ENCODE assay signal across 36 cellular contexts in the genomic region with DNA sequence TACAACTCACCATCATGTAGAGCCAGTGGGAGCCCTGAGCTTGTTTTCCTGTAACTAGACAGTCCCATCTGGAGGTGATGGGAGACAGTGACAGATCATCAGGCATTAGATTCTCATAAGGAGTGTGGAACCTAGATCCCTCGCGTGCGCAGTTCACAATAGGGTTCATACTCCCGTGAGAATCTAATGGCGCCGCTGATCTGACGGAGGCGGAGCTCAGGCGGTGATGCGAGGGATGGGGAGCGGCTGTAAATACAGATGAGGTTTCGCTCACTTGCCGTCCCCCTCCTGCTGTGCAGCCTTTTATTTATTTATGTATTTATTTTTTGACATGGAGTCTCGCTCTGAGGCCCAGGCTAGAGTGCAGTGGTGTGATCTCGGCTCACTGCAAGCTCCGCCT.
"Had no signal": no experiment of that assay in that cellular context is flagged by ENCODE, and none has a peak within 500 bp of the region (broad histone marks: within the 10 kb centered on the region; RNA-seq: fewer than 3 reads in every experiment).

No MANE protein-coding gene starts in this region.

- H3K27ac ChIP-seq: adrenal gland, ascending aorta, brain microvascular endothelial cell, breast epithelium, cardiac muscle cell had no signal

- H3K4me1 ChIP-seq: adrenal gland, breast epithelium had no signal

- H3K4me3 ChIP-seq: adrenal gland, ascending aorta, body of pancreas, breast epithelium, cardiac muscle cell had no signal

- ATAC-seq: activated naive CD4-positive, alpha-beta T cell treated with anti-CD3 and anti-CD28 coated beads, Interleukin-2, amount 50 U/mL, for 72 hours; activated naive CD8-positive, alpha-beta T cell treated with anti-CD3 and anti-CD28 coated beads, Interleukin-2, amount 50 U/mL, for 24 hours; activated T-cell treated with anti-CD3 and anti-CD28 coated beads, Interleukin-2, amount 50 U/mL, for 4 hours; activated T-cell treated with anti-CD3 and anti-CD28 coated beads, Interleukin-2, amount 50 U/mL, for 72 hours; activated T-helper 17 cell treated with anti-CD3 and anti-CD28 coated beads, Interleukin-2, amount 50 U/mL, for 72 hours had no signal

- H3K9me3 ChIP-seq: adrenal gland, ascending aorta, body of pancreas, breast epithelium had no signal

- H3K27me3 Mint-ChIP-seq: activated naive CD4-positive, alpha-beta T cell treated with anti-CD3 and anti-CD28 coated beads, Interleukin-2, amount 10 ng/mL, durations not matched to agents 7 days and 5 days; activated naive CD4-positive, alpha-beta T cell treated with anti-CD3 and anti-CD28 coated beads, Interleukin-2, amount 50 U/mL, for 24 hours; activated naive CD8-positive, alpha-beta T cell; activated naive CD8-positive, alpha-beta T cell treated with anti-CD3 and anti-CD28 coated beads for 36 hours; activated naive CD8-positive, alpha-beta T cell treated with anti-CD3 and anti-CD28 coated beads, Interleukin-2, amount 10 ng/mL, durations not matched to agents 7 days and 5 days; activated naive CD8-positive, alpha-beta T cell treated with anti-CD3 and anti-CD28 coated beads, Interleukin-2, amount 50 U/mL, for 24 hours; activated T-cell treated with anti-CD3 and anti-CD28 coated beads, Interleukin-2, amount 50 U/mL, for 24 hours; activated T-helper 17 cell treated with anti-CD3 and anti-CD28 coated beads, Interleukin-2, amount 50 U/mL, for 72 hours had no signal

- H3K4me3 Mint-ChIP-seq: activated naive CD4-positive, alpha-beta T cell treated with anti-CD3 and anti-CD28 coated beads for 36 hours; activated naive CD4-positive, alpha-beta T cell treated with anti-CD3 and anti-CD28 coated beads, Interleukin-2, amount 10 ng/mL, durations not matched to agents 7 days and 5 days; activated naive CD4-positive, alpha-beta T cell treated with anti-CD3 and anti-CD28 coated beads, Interleukin-2, amount 50 U/mL, for 24 hours; activated naive CD8-positive, alpha-beta T cell; activated naive CD8-positive, alpha-beta T cell treated with anti-CD3 and anti-CD28 coated beads for 36 hours; activated naive CD8-positive, alpha-beta T cell treated with anti-CD3 and anti-CD28 coated beads, Interleukin-2, amount 10 ng/mL, durations not matched to agents 7 days and 5 days; activated naive CD8-positive, alpha-beta T cell treated with anti-CD3 and anti-CD28 coated beads, Interleukin-2, amount 50 U/mL, for 24 hours; activated T-cell treated with anti-CD3 and anti-CD28 coated beads, Interleukin-2, amount 50 U/mL, for 24 hours; activated T-cell treated with anti-CD3 and anti-CD28 coated beads, Interleukin-2, amount 50 U/mL, for 4 hours; activated T-cell treated with anti-CD3 and anti-CD28 coated beads, Interleukin-2, amount 50 U/mL, for 72 hours; activated T-helper 1 cell treated with anti-CD3 and anti-CD28 coated beads, Interleukin-12 subunit alpha, Interleukin-12 subunit beta, Interleukin-2, Interleukin-4 antibody, amounts not matched to agents 30 ng/mL and 10 ng/mL and 1 ng/mL, durations not matched to agents 14 hours and 24 hours and 36 hours; activated T-helper 17 cell treated with anti-CD3 and anti-CD28 coated beads, Interleukin-2, amount 50 U/mL, for 72 hours; brain had no signal

- H3K27ac Mint-ChIP-seq: activated naive CD4-positive, alpha-beta T cell treated with anti-CD3 and anti-CD28 coated beads for 36 hours; activated naive CD4-positive, alpha-beta T cell treated with anti-CD3 and anti-CD28 coated beads, Interleukin-2, amount 10 ng/mL, durations not matched to agents 7 days and 5 days; activated naive CD4-positive, alpha-beta T cell treated with anti-CD3 and anti-CD28 coated beads, Interleukin-2, amount 50 U/mL, for 24 hours; activated naive CD8-positive, alpha-beta T cell; activated naive CD8-positive, alpha-beta T cell treated with anti-CD3 and anti-CD28 coated beads for 36 hours; activated naive CD8-positive, alpha-beta T cell treated with anti-CD3 and anti-CD28 coated beads, Interleukin-2, amount 10 ng/mL, durations not matched to agents 7 days and 5 days; activated naive CD8-positive, alpha-beta T cell treated with anti-CD3 and anti-CD28 coated beads, Interleukin-2, amount 50 U/mL, for 24 hours; activated T-cell treated with anti-CD3 and anti-CD28 coated beads, Interleukin-2, amount 50 U/mL, for 24 hours; activated T-cell treated with anti-CD3 and anti-CD28 coated beads, Interleukin-2, amount 50 U/mL, for 72 hours; activated T-helper 1 cell treated with anti-CD3 and anti-CD28 coated beads, Interleukin-12 subunit alpha, Interleukin-12 subunit beta, Interleukin-2, Interleukin-4 antibody, amounts not matched to agents 30 ng/mL and 10 ng/mL and 1 ng/mL, durations not matched to agents 14 hours and 24 hours and 36 hours; activated T-helper 2 cell treated with anti-CD3 and anti-CD28 coated beads, Interferon-gamma antibody, Interleukin-2, Interleukin-4, amounts not matched to agents 10 μg/mL and 5 μg/mL and 100 μg/mL, durations not matched to agents 14 hours and 24 hours and 36 hours had no signal

- H3K9me3 Mint-ChIP-seq: activated naive CD4-positive, alpha-beta T cell treated with anti-CD3 and anti-CD28 coated beads for 36 hours; activated naive CD4-positive, alpha-beta T cell treated with anti-CD3 and anti-CD28 coated beads, Interleukin-2, amount 10 ng/mL, durations not matched to agents 7 days and 5 days; activated naive CD4-positive, alpha-beta T cell treated with anti-CD3 and anti-CD28 coated beads, Interleukin-2, amount 50 U/mL, for 24 hours; activated naive CD4-positive, alpha-beta T cell treated with anti-CD3 and anti-CD28 coated beads, Interleukin-2, amount 50 U/mL, for 72 hours; activated naive CD8-positive, alpha-beta T cell treated with anti-CD3 and anti-CD28 coated beads for 36 hours; activated naive CD8-positive, alpha-beta T cell treated with anti-CD3 and anti-CD28 coated beads, Interleukin-2, amount 10 ng/mL, durations not matched to agents 7 days and 5 days; activated naive CD8-positive, alpha-beta T cell treated with anti-CD3 and anti-CD28 coated beads, Interleukin-2, amount 50 U/mL, for 24 hours; activated T-cell treated with anti-CD3 and anti-CD28 coated beads, Interleukin-2, amount 50 U/mL, for 24 hours; activated T-cell treated with anti-CD3 and anti-CD28 coated beads, Interleukin-2, amount 50 U/mL, for 4 hours; activated T-cell treated with anti-CD3 and anti-CD28 coated beads, Interleukin-2, amount 50 U/mL, for 72 hours; activated T-helper 1 cell treated with anti-CD3 and anti-CD28 coated beads, Interleukin-12 subunit alpha, Interleukin-12 subunit beta, Interleukin-2, Interleukin-4 antibody, amounts not matched to agents 30 ng/mL and 10 ng/mL and 1 ng/mL, durations not matched to agents 14 hours and 24 hours and 36 hours; activated T-helper 17 cell treated with anti-CD3 and anti-CD28 coated beads, Interleukin-2, amount 50 U/mL, for 72 hours; activated T-helper 2 cell treated with anti-CD3 and anti-CD28 coated beads, Interferon-gamma antibody, Interleukin-2, Interleukin-4, amounts not matched to agents 10 μg/mL and 5 μg/mL and 100 μg/mL, durations not matched to agents 14 hours and 24 hours and 36 hours; brain had no signal

- H3K27me3 ChIP-seq: adrenal gland, ascending aorta, body of pancreas, brain microvascular endothelial cell, breast epithelium, cardiac muscle cell had no signal

- DNase-seq: activated effector memory CD4-positive, alpha-beta T cell treated with anti-CD3 and anti-CD28 coated beads, Interleukin-2, amount 50 U/mL, for 16 hours; activated effector memory CD4-positive, alpha-beta T cell treated with Interleukin-2 at 50 U/mL for 16 hours; activated gamma-delta T cell; activated gamma-delta T cell treated with Interleukin-2 at 50 U/mL for 16 hours; activated naive CD4-positive, alpha-beta T cell; activated naive CD4-positive, alpha-beta T cell treated with anti-CD3 and anti-CD28 coated beads for 36 hours; activated naive CD4-positive, alpha-beta T cell treated with anti-CD3 and anti-CD28 coated beads, Interleukin-2, amount 10 ng/mL, durations not matched to agents 7 days and 5 days; activated naive CD4-positive, alpha-beta T cell treated with anti-CD3 and anti-CD28 coated beads, Interleukin-2, amount 50 U/mL, for 16 hours; activated naive CD4-positive, alpha-beta T cell treated with Interleukin-2 at 50 U/mL for 16 hours; activated naive CD8-positive, alpha-beta T cell treated with anti-CD3 and anti-CD28 coated beads for 36 hours; activated naive CD8-positive, alpha-beta T cell treated with anti-CD3 and anti-CD28 coated beads, Interleukin-2, amount 10 ng/mL, durations not matched to agents 7 days and 5 days; activated naive CD8-positive, alpha-beta T cell treated with anti-CD3 and anti-CD28 coated beads, Interleukin-2, amount 50 U/mL, for 24 hours; activated T-cell treated with anti-CD3 and anti-CD28 coated beads, Interleukin-2, amount 50 U/mL, for 1 hour; activated T-cell treated with anti-CD3 and anti-CD28 coated beads, Interleukin-2, amount 50 U/mL, for 24 hours; activated T-cell treated with anti-CD3 and anti-CD28 coated beads, Interleukin-2, amount 50 U/mL, for 4 hours; activated T-cell treated with anti-CD3 and anti-CD28 coated beads, Interleukin-2, amount 50 U/mL, for 48 hours; activated T-cell treated with anti-CD3 and anti-CD28 coated beads, Interleukin-2, amount 50 U/mL, for 72 hours; adrenal gland; amniotic stem cell; amygdala; anterior cingulate cortex; brain microvascular endothelial cell; caudate nucleus; central memory CD4-positive, alpha-beta T cell; cerebellar nuclear complex had no signal

- H3K36me3 Mint-ChIP-seq: activated naive CD4-positive, alpha-beta T cell treated with anti-CD3 and anti-CD28 coated beads, Interleukin-2, amount 10 ng/mL, durations not matched to agents 7 days and 5 days; activated naive CD4-positive, alpha-beta T cell treated with anti-CD3 and anti-CD28 coated beads, Interleukin-2, amount 50 U/mL, for 24 hours; activated naive CD4-positive, alpha-beta T cell treated with anti-CD3 and anti-CD28 coated beads, Interleukin-2, amount 50 U/mL, for 72 hours; activated naive CD8-positive, alpha-beta T cell; activated naive CD8-positive, alpha-beta T cell treated with anti-CD3 and anti-CD28 coated beads for 36 hours; activated naive CD8-positive, alpha-beta T cell treated with anti-CD3 and anti-CD28 coated beads, Interleukin-2, amount 10 ng/mL, durations not matched to agents 7 days and 5 days had no signal

- H3K36me3 ChIP-seq: adrenal gland, ascending aorta, brain microvascular endothelial cell, breast epithelium, cardiac muscle cell had no signal
